8 cellular contexts compared by ENCODE assay signal in genomic region chr19:12696366-12697335, GRCh38. TPM values are rescaled to one million over a fixed set of nuclear protein-coding genes. Genes with fewer than 3 reads are reported as not detected.
A peak's percentile ranks its signal among the peaks of the same experiment; 100 is the strongest.
DNase-seq lines count a peak whose midpoint lies in the region; ATAC-seq and TF ChIP-seq lines count a peak whose summit lies in the region.

FBXW9 (minus strand) TSS chr19:12696631; CDS start chr19:12696581, 50 bp downstream.

- peak; percentile 77 for TF ChIP-seq POLR2A in GM19193 (IDR thresholded peaks at IDR 0.05; ENCODE audit: extremely low read depth, insufficient read depth, insufficient read length)

- peak; percentile 67 for ATAC-seq in HG03520 (IDR thresholded peaks at IDR 0.05; ENCODE audit: unreplicated experiment)
- peak; percentile 91 for ATAC-seq in left lobe of liver

- DNase-seq in AG20443 (ENCODE audit: low spot score) (peak; percentile 97), NCI-H69 (lab: John Stamatoyannopoulos, UW) (peak; percentile 97), cortex of kidney (lab: John Stamatoyannopoulos, UW) (peak; percentile 34), left lobe of liver (ENCODE audit: low spot score) (peak; percentile 95)
- peak; percentile 98 for DNase-seq in activated CD4-positive, alpha-beta T cell treated with anti-CD3 and anti-CD28 coated beads, Interleukin-2, amount 50 U/mL, for 1 hour
- peak; percentile 97 for DNase-seq in stimulated activated CD4-positive, alpha-beta T cell treated with anti-CD3 and anti-CD28 coated beads, Interleukin-1b, Interleukin-23, amount 100 ng/mL, for 48 hours

RNA-seq across cellular contexts. Expression of gene FBXW9, which starts in this region (rescaled TPM):
- total RNA-seq in left lobe of liver, result 3.3 TPM

Comparison
In these comparisons a context has a peak if more than half of its experiments do, and no peak if none do; other contexts are left out.
1. Peak in every context shown above with its lines: DNase-seq and ATAC-seq.
2. DNase-seq: peak in every context shown above with its lines; median percentile 98 in activated CD4-positive, alpha-beta T cell treated with anti-CD3 and anti-CD28 coated beads, Interleukin-2, amount 50 U/mL, for 1 hour; 97 in AG20443; 97 in NCI-H69; 97 in stimulated activated CD4-positive, alpha-beta T cell treated with anti-CD3 and anti-CD28 coated beads, Interleukin-1b, Interleukin-23, amount 100 ng/mL, for 48 hours; 95 in left lobe of liver; 34 in cortex of kidney.